ENCODE assay signal across 9 cellular contexts in genomic region chr3:58434990-58435389, GRCh38. TPM values are rescaled to one million over a fixed set of nuclear protein-coding genes. Genes with fewer than 3 reads are reported as not detected.
DNase-seq lines count a peak whose midpoint lies in the region; ATAC-seq and TF ChIP-seq lines count a peak whose summit lies in the region.
"Had no signal": no experiment of that assay in that cellular context is flagged by ENCODE, and none has a peak within 500 bp of the region (broad histone marks: within the 10 kb centered on the region; RNA-seq: fewer than 3 reads in every experiment).

No MANE protein-coding gene starts in this region.

- DNase-seq in GM03348 (ENCODE audit: low spot score) (peak; percentile 91), glomerular visceral epithelial cell (ENCODE audit: extremely low spot score) (peak; percentile 47), smooth muscle cell (lab: John Stamatoyannopoulos, UW; ENCODE audit: unreplicated experiment) (no peak), LoVo (ENCODE audit: low spot score) (no peak), DMS153 (lab: John Stamatoyannopoulos, UW) (no peak)
- no peak for DNase-seq in effector memory CD4-positive, alpha-beta T cell
- DNase-seq: NCI-H774 had no signal

- H3K4me2 ChIP-seq in smooth muscle cell = peak overlapping the region; percentile 93

- peak overlapping the region; percentile 51 for H3K27ac ChIP-seq in smooth muscle cell (ENCODE audit: low read depth)
- H3K27ac ChIP-seq in effector memory CD4-positive, alpha-beta T cell (ENCODE audit: insufficient read depth, low read length, poor library complexity, severe bottlenecking) = no peak overlapping the region

- H2AFZ ChIP-seq in smooth muscle cell (ENCODE audit: low read depth) = no peak overlapping the region

- H3K27me3 ChIP-seq in smooth muscle cell (ENCODE audit: low read depth) = no peaks in the 10 kb centered on the region
- H3K27me3 ChIP-seq in effector memory CD4-positive, alpha-beta T cell (replicated peaks; ENCODE audit: control insufficient read depth, insufficient read depth, low read length, poor library complexity, severe bottlenecking) = no peaks in the 10 kb centered on the region

- ATAC-seq in SK-N-SH treated with all-trans-retinoic acid at 6 μM for 48 hours (peak; percentile 17; the same call in 2 of the 3 replicates), GM21576 (IDR thresholded peaks at IDR 0.05; ENCODE audit: unreplicated experiment) (no peak)

- no peaks in the 10 kb centered on the region for H3K9me3 ChIP-seq in smooth muscle cell (replicated peaks; ENCODE audit: low read depth)
- no peaks in the 10 kb centered on the region for H3K9me3 ChIP-seq in effector memory CD4-positive, alpha-beta T cell (ENCODE audit: control insufficient read depth, low read length)

- peaks cover 18% of the 10 kb centered on the region for H3K79me2 ChIP-seq in smooth muscle cell (ENCODE audit: low read depth)

- H3K4me1 ChIP-seq in smooth muscle cell (ENCODE audit: low read depth) = peaks cover 13% of the 10 kb centered on the region
- H3K4me1 ChIP-seq in effector memory CD4-positive, alpha-beta T cell (ENCODE audit: control insufficient read depth, insufficient read depth, low read length, poor library complexity, severe bottlenecking) = peaks cover 17% of the 10 kb centered on the region

- peaks cover 9% of the 10 kb centered on the region for H4K20me1 ChIP-seq in smooth muscle cell (ENCODE audit: low read depth)

- H3K36me3 ChIP-seq in smooth muscle cell (ENCODE audit: low read depth) = peaks cover 3% of the 10 kb centered on the region
- peaks cover 18% of the 10 kb centered on the region for H3K36me3 ChIP-seq in effector memory CD4-positive, alpha-beta T cell (ENCODE audit: control insufficient read depth, insufficient read depth, low read length)

- 53% methylated on average over 1 of the region's 1 CpG for WGBS in smooth muscle cell (ENCODE audit: low lambda C conversion rate)

- H3K4me3 ChIP-seq in smooth muscle cell = no peak overlapping the region
- H3K4me3 ChIP-seq in effector memory CD4-positive, alpha-beta T cell (ENCODE audit: insufficient read depth, low read depth, low read length, poor library complexity, severe bottlenecking) = no peak overlapping the region

- H3K9ac ChIP-seq in smooth muscle cell (ENCODE audit: low read depth) = no peak overlapping the region

- no peak for TF ChIP-seq CTCF in smooth muscle cell (IDR thresholded peaks at IDR 0.05; ENCODE audit: borderline replicate concordance, insufficient read depth, poor library complexity, severe bottlenecking)

- no peaks in the 10 kb centered on the region for H3F3A ChIP-seq in smooth muscle cell (ENCODE audit: low read depth)

TF ChIP-seq in SK-N-SH treated with all-trans-retinoic acid at 6 μM for 48 hours, 23 proteins besides CTCF, POLR2A, EP300 and RAD21:
- TF ChIP-seq PATZ1 (CRISPR knock-in tag; IDR thresholded peaks at IDR 0.05; ENCODE audit: borderline replicate concordance) (no peak), OSR1 (CRISPR knock-in tag; IDR thresholded peaks at IDR 0.05) (no peak), ISL1 (CRISPR knock-in tag; IDR thresholded peaks at IDR 0.05) (no peak), CSDC2 (CRISPR knock-in tag; IDR thresholded peaks at IDR 0.05) (no peak), ZFP3 (CRISPR knock-in tag; IDR thresholded peaks at IDR 0.05) (no peak), TCF4 (CRISPR knock-in tag; IDR thresholded peaks at IDR 0.05; ENCODE audit: borderline replicate concordance) (no peak), ZNF8 (CRISPR knock-in tag; IDR thresholded peaks at IDR 0.05) (no peak), CSRNP3 (CRISPR knock-in tag; IDR thresholded peaks at IDR 0.05) (no peak), ESRRG (CRISPR knock-in tag; IDR thresholded peaks at IDR 0.05) (no peak), CREB5 (CRISPR knock-in tag; IDR thresholded peaks at IDR 0.05; ENCODE audit: low read depth) (no peak), BACH2 (CRISPR knock-in tag; IDR thresholded peaks at IDR 0.05; ENCODE audit: borderline replicate concordance) (no peak)

RNA-seq across cellular contexts. Expression of gene PDHB, which starts 1.4 kb away (rescaled TPM):
- total RNA-seq in smooth muscle cell = 123 and 134 TPM in 2 replicates
- polyA plus RNA-seq in smooth muscle cell = 122 and 128 TPM in 2 replicates

RNA-seq across cellular contexts. Expression of gene KCTD6, which starts 56.9 kb away (rescaled TPM):
- 21.4 and 29.3 TPM in 2 replicates for total RNA-seq in smooth muscle cell
- polyA plus RNA-seq in smooth muscle cell = 18.5 and 20.9 TPM in 2 replicates

Comparison
In these comparisons a context has a peak if more than half of its experiments do, and no peak if none do; other contexts are left out.
1. DNase-seq: peak in GM03348 (single experiment) and glomerular visceral epithelial cell (single experiment); none in smooth muscle cell (single experiment), LoVo (single experiment), DMS153 (single experiment) and effector memory CD4-positive, alpha-beta T cell (0 of 3).